Comparison of ENCODE assay signal across 20 cellular contexts in genomic region chr9:135488527-135488926, GRCh38. TPM values are rescaled to one million over a fixed set of nuclear protein-coding genes. Genes with fewer than 3 reads are reported as not detected.
DNase-seq lines count a peak whose midpoint lies in the region; ATAC-seq, FAIRE-seq and TF ChIP-seq lines count a peak whose summit lies in the region.
"Had no signal": no experiment of that assay in that cellular context is flagged by ENCODE, and none has a peak within 500 bp of the region (broad histone marks: within the 10 kb centered on the region; RNA-seq: fewer than 3 reads in every experiment).

No MANE protein-coding gene starts in this region.

- peaks cover 9% of the 10 kb centered on the region for H3K27me3 Mint-ChIP-seq in activated naive CD4-positive, alpha-beta T cell treated with anti-CD3 and anti-CD28 coated beads, Interleukin-2, amount 10 ng/mL, durations not matched to agents 7 days and 5 days
- peaks cover 12% of the 10 kb centered on the region for H3K27me3 Mint-ChIP-seq in activated naive CD4-positive, alpha-beta T cell treated with anti-CD3 and anti-CD28 coated beads for 36 hours (ENCODE audit: low read depth)
- peaks cover 5% of the 10 kb centered on the region for H3K27me3 Mint-ChIP-seq in glutamatergic neuron (ENCODE audit: unreplicated experiment)

- no peak for TF ChIP-seq POLR2A in K562 (conservative IDR thresholded peaks at IDR 0.05)
- no peak for TF ChIP-seq POLR2A in sigmoid colon (IDR thresholded peaks at IDR 0.05)

- H3K36me3 ChIP-seq in K562 (ENCODE audit: control insufficient read depth, insufficient read depth, low read length) (peaks cover 46% of the 10 kb centered on the region; the same call in 1 of the 3 replicates), sigmoid colon (peaks cover 5 to 61% (median 32%) of the 10 kb centered on the region in 4 donors)

- H3K79me2 ChIP-seq in K562 (ENCODE audit: control insufficient read depth, insufficient read depth, low read length) = no peaks in the 10 kb centered on the region

- H3K9ac ChIP-seq in K562 (ENCODE audit: insufficient read depth in 1 of 2, low read depth in 2 of 2, low read length in 2 of 2) = no peak overlapping the region; a peak in 1 of 4 replicates
- H3K9ac ChIP-seq: BLaER1, GM23248 had no signal

- no peaks in the 10 kb centered on the region for H4K20me1 ChIP-seq in K562 (replicated peaks; ENCODE audit: control insufficient read depth, insufficient read depth, low read length)

- H2AFZ ChIP-seq in K562 (ENCODE audit: low read depth, low read length) = no peak overlapping the region
- H2AFZ ChIP-seq: GM23248 had no signal

- TF ChIP-seq RAD21 in K562 (CRISPR knock-in tag; conservative IDR thresholded peaks at IDR 0.05 in 1 of 2, IDR thresholded peaks at IDR 0.05 in 1 of 2) = no peak

- H3K4me1 ChIP-seq in K562 (replicated peaks in 1 of 2; ENCODE audit: control insufficient read depth in 2 of 2, insufficient read depth in 2 of 2, low read length in 2 of 2) = peaks cover 2 to 15% of the 10 kb centered on the region in 2 experiments; a peak in 2 of 5 replicates
- no peaks in the 10 kb centered on the region for H3K4me1 ChIP-seq in sigmoid colon
- H3K4me1 ChIP-seq: HAP-1 had no signal

- H3K9me3 ChIP-seq in K562 (replicated peaks; ENCODE audit: control insufficient read depth, insufficient read depth, low read depth, low read length) (no peaks in the 10 kb centered on the region), sigmoid colon (no peaks in the 10 kb centered on the region)
- H3K9me3 ChIP-seq: A549, BLaER1, HAP-1 had no signal

- H3K4me2 ChIP-seq in K562 (ENCODE audit: insufficient read depth, low read length) = no peak overlapping the region
- H3K4me2 ChIP-seq: A549, BLaER1 had no signal

- H3K4me3 Mint-ChIP-seq in activated naive CD4-positive, alpha-beta T cell treated with anti-CD3 and anti-CD28 coated beads, Interleukin-2, amount 10 ng/mL, durations not matched to agents 7 days and 5 days = no peak overlapping the region
- H3K4me3 Mint-ChIP-seq in activated naive CD4-positive, alpha-beta T cell treated with anti-CD3 and anti-CD28 coated beads for 36 hours = no peak overlapping the region
- peak overlapping the region; percentile 6 for H3K4me3 Mint-ChIP-seq in glutamatergic neuron (ENCODE audit: unreplicated experiment)
- H3K4me3 Mint-ChIP-seq: CD14-positive monocyte; CD4-positive, alpha-beta memory T cell had no signal

- no peak for FAIRE-seq in K562 (lab: Jason Lieb, UNC)
- FAIRE-seq: A549 had no signal

- intact Hi-C loops in activated naive CD4-positive, alpha-beta T cell treated with anti-CD3 and anti-CD28 coated beads for 36 hours (cut with micrococcal nuclease) = no loop called here
- intact Hi-C loops in K562 (cut with micrococcal nuclease) = no loop called here
- intact Hi-C loops in sigmoid colon (cut with DNase I) = no loop called here

- in situ Hi-C loops in K562 (cut with MboI) = no loop called here

- ATAC-seq in K562 = no peak
- no peak for ATAC-seq in GM19397 (IDR thresholded peaks at IDR 0.05; ENCODE audit: unreplicated experiment)

- WGBS in K562 (ENCODE audit: insufficient coverage, low coverage, missing lambda C conversion rate) = 86% methylated on average over 16 of the region's 17 CpGs
- 93 to 94% methylated on average over 17 of the region's 17 CpGs for WGBS in sigmoid colon, 2 donors

- TF ChIP-seq CTCF in K562 (IDR thresholded peaks at IDR 0.05 in 2 of 3, conservative IDR thresholded peaks at IDR 0.05 in 1 of 3; ENCODE audit: insufficient read depth in 2 of 3, low read depth in 1 of 3, low read length in 3 of 3) (no peak), glutamatergic neuron (IDR thresholded peaks at IDR 0.05; ENCODE audit: partially characterized antibody, unreplicated experiment) (no peak), sigmoid colon (IDR thresholded peaks at IDR 0.05) (no peak)

- no peaks in the 10 kb centered on the region for H3K4me1 Mint-ChIP-seq in activated naive CD4-positive, alpha-beta T cell treated with anti-CD3 and anti-CD28 coated beads, Interleukin-2, amount 10 ng/mL, durations not matched to agents 7 days and 5 days
- H3K4me1 Mint-ChIP-seq in activated naive CD4-positive, alpha-beta T cell treated with anti-CD3 and anti-CD28 coated beads for 36 hours (ENCODE audit: low read depth) = no peaks in the 10 kb centered on the region
- peaks cover 15% of the 10 kb centered on the region for H3K4me1 Mint-ChIP-seq in glutamatergic neuron (ENCODE audit: low read depth, unreplicated experiment)
- H3K4me1 Mint-ChIP-seq: CD14-positive monocyte; CD4-positive, alpha-beta memory T cell had no signal

- H3K9me3 Mint-ChIP-seq in activated naive CD4-positive, alpha-beta T cell treated with anti-CD3 and anti-CD28 coated beads, Interleukin-2, amount 10 ng/mL, durations not matched to agents 7 days and 5 days = no peaks in the 10 kb centered on the region
- H3K9me3 Mint-ChIP-seq in activated naive CD4-positive, alpha-beta T cell treated with anti-CD3 and anti-CD28 coated beads for 36 hours = no peaks in the 10 kb centered on the region
- peaks cover 2% of the 10 kb centered on the region for H3K9me3 Mint-ChIP-seq in glutamatergic neuron (ENCODE audit: unreplicated experiment)
- H3K9me3 Mint-ChIP-seq: CD14-positive monocyte; CD4-positive, alpha-beta memory T cell had no signal

- H3K9me1 ChIP-seq in K562 (ENCODE audit: control insufficient read depth, insufficient read depth, low read length) = no peaks in the 10 kb centered on the region

- H3K27me3 ChIP-seq in K562 (ENCODE audit: control insufficient read depth in 2 of 2, insufficient read depth in 2 of 2, low read length in 2 of 2) = no peaks in the 10 kb centered on the region
- no peaks in the 10 kb centered on the region for H3K27me3 ChIP-seq in sigmoid colon
- H3K27me3 ChIP-seq: BLaER1 had no signal

- no peaks in the 10 kb centered on the region for H3K36me3 Mint-ChIP-seq in activated naive CD4-positive, alpha-beta T cell treated with anti-CD3 and anti-CD28 coated beads, Interleukin-2, amount 10 ng/mL, durations not matched to agents 7 days and 5 days
- no peaks in the 10 kb centered on the region for H3K36me3 Mint-ChIP-seq in activated naive CD4-positive, alpha-beta T cell treated with anti-CD3 and anti-CD28 coated beads for 36 hours (ENCODE audit: low read depth)
- H3K36me3 Mint-ChIP-seq in glutamatergic neuron (ENCODE audit: unreplicated experiment) = no peaks in the 10 kb centered on the region
- H3K36me3 Mint-ChIP-seq: CD4-positive, alpha-beta memory T cell had no signal

- peak; percentile 12 for DNase-seq in activated naive CD4-positive, alpha-beta T cell treated with anti-CD3 and anti-CD28 coated beads, Interleukin-2, amount 10 ng/mL, durations not matched to agents 7 days and 5 days
- DNase-seq in activated naive CD4-positive, alpha-beta T cell treated with anti-CD3 and anti-CD28 coated beads for 36 hours = no peak
- no peak for DNase-seq in K562 (ENCODE audit: extremely low read depth in 1 of 4, low spot score in 3 of 4)
- peak; percentile 23 for DNase-seq in glutamatergic neuron
- DNase-seq in sigmoid colon = peak; percentile 37
- DNase-seq in SHP77 (lab: John Stamatoyannopoulos, UW) = no peak
- no peak for DNase-seq in NCI-H1436 (lab: John Stamatoyannopoulos, UW)
- DNase-seq: Calu3; CD4-positive, alpha-beta memory T cell; DMS79 treated with DMSO at 0.1 percent for 48 hours; GF-D8; GM23248 had no signal

- no peak for TF ChIP-seq EP300 in K562 (IDR thresholded peaks at IDR 0.05; ENCODE audit: low read length)
- no peak for TF ChIP-seq EP300 in sigmoid colon (IDR thresholded peaks at IDR 0.05)

- H3K27ac ChIP-seq in K562 (ENCODE audit: extremely low read depth, low read depth, low read length) (no peak overlapping the region), sigmoid colon (no peak overlapping the region)
- H3K27ac ChIP-seq: 22Rv1, A549, BLaER1, GM23248 had no signal

- POLR2A ChIA-PET in K562 (lab: Yijun Ruan, JAX) = interaction anchor here (0.6 to 1.2 kb wide), 3 partner anchors 12 to 86 kb away, joined by 3 to 5 read pairs (median 4); no protein-coding TSS in a partner anchor

- TSS peak; percentile 27 for BruUV-seq in K562 (replicated peaks; lab: Mats Ljungman, UMichigan)

- H3K4me3 ChIP-seq in K562 (no peak overlapping the region), sigmoid colon (no peak overlapping the region)
- H3K4me3 ChIP-seq: A549, BLaER1, GM23248, HAP-1 had no signal

- CTCF ChIA-PET in activated naive CD4-positive, alpha-beta T cell treated with anti-CD3 and anti-CD28 coated beads, Interleukin-2, amount 10 ng/mL, durations not matched to agents 7 days and 5 days (lab: Charles Lee) = no interaction called here
- CTCF ChIA-PET in activated naive CD4-positive, alpha-beta T cell treated with anti-CD3 and anti-CD28 coated beads for 36 hours (lab: Charles Lee) = no interaction called here
- CTCF ChIA-PET in K562 (lab: Yijun Ruan, JAX; ENCODE audit: low intra/inter-chr PET ratio) = no interaction called here

- H3K27ac Mint-ChIP-seq in activated naive CD4-positive, alpha-beta T cell treated with anti-CD3 and anti-CD28 coated beads, Interleukin-2, amount 10 ng/mL, durations not matched to agents 7 days and 5 days = no peak overlapping the region
- no peak overlapping the region for H3K27ac Mint-ChIP-seq in activated naive CD4-positive, alpha-beta T cell treated with anti-CD3 and anti-CD28 coated beads for 36 hours
- H3K27ac Mint-ChIP-seq in glutamatergic neuron (ENCODE audit: unreplicated experiment) = peak overlapping the region; percentile 12
- H3K27ac Mint-ChIP-seq: CD14-positive monocyte; CD4-positive, alpha-beta memory T cell had no signal

RNA-seq across cellular contexts. Expression of gene PPP1R26, which starts 8.9 kb away (rescaled TPM):
- total RNA-seq in activated naive CD4-positive, alpha-beta T cell treated with anti-CD3 and anti-CD28 coated beads for 36 hours = under 1 TPM; 0.29 to 0.32 TPM
- total RNA-seq in K562 (2011; cell fraction: chromatin; rRNA removed; ENCODE audit: low replicate concordance) = 19.1 and 41.6 TPM in 2 replicates
- total RNA-seq in K562 (2011; cell fraction: nucleolus; rRNA removed) = 25.8 and 36.4 TPM in 2 replicates
- total RNA-seq in K562 (2011; cell fraction: nucleoplasm; rRNA removed) = 20.5 and 21.5 TPM in 2 replicates
- total RNA-seq in K562 (2014; rRNA removed) (25.1 and 29.6 TPM in 2 replicates), K562 (2014; rRNA removed; fragmentation: Illumina TruSeq; extraction: Trizol) (8.1 and 11.3 TPM in 2 replicates), K562 (2015; rRNA removed; fragmentation: Illumina TruSeq; extraction: Trizol) (18.2 and 19.4 TPM in 2 replicates), K562 (2021) (23.6 and 26.8 TPM in 2 replicates), glutamatergic neuron (ENCODE audit: unreplicated experiment) (22.2 TPM), sigmoid colon (10 to 100 TPM in 1 of 4 donors, 1 to 10 TPM in 3; 8.8 to 12.7 (median 9.8) TPM)
- polyA plus RNA-seq in K562 (2011; rRNA removed) (8.6 and 9.3 TPM in 2 replicates), K562 (2014; fragmentation: Illumina TruSeq; extraction: Trizol) (8.0 and 12.4 TPM in 2 replicates), K562 (2014; fragmentation: Nextera tagmentation; extraction: Ambion mirVana) (under 1 TPM; 0.77 to 0.89 TPM), K562 (2014; rRNA removed) (15.0 and 15.6 TPM in 2 replicates), sigmoid colon (10 to 100 TPM in 1 of 3 donors, 1 to 10 TPM in 2; 4.8 to 10.9 (median 5.3) TPM)
- polyA plus RNA-seq in K562 (2011; cell fraction: cytosol; rRNA removed) = 9.9 and 15.5 TPM in 2 replicates
- polyA plus RNA-seq in K562 (2011; cell fraction: nucleus; rRNA removed) = 18.4 and 32.2 TPM in 2 replicates
- 19.0 and 28.0 TPM in 2 replicates for polyA plus RNA-seq in K562 (2012)
- polyA minus RNA-seq in K562 (2011; rRNA and poly(A)+ RNA removed) = 10.1 and 23.5 TPM in 2 replicates
- 16.4 and 18.4 TPM in 2 replicates for polyA minus RNA-seq in K562 (2011; cell fraction: cytosol; rRNA and poly(A)+ RNA removed)
- 7.4 and 8.1 TPM in 2 replicates for polyA minus RNA-seq in K562 (2011; cell fraction: nucleus; rRNA and poly(A)+ RNA removed)

RNA-seq across cellular contexts. Expression of gene MRPS2, which starts 12.0 kb away (rescaled TPM):
- 10 to 100 TPM; 36.9 to 40.7 TPM for total RNA-seq in activated naive CD4-positive, alpha-beta T cell treated with anti-CD3 and anti-CD28 coated beads for 36 hours
- 22.8 and 99.4 TPM in 2 replicates for total RNA-seq in K562 (2011; cell fraction: chromatin; rRNA removed; ENCODE audit: low replicate concordance)
- total RNA-seq in K562 (2011; cell fraction: nucleolus; rRNA removed) = 83.4 and 87.4 TPM in 2 replicates
- 44.5 and 53.2 TPM in 2 replicates for total RNA-seq in K562 (2011; cell fraction: nucleoplasm; rRNA removed)
- total RNA-seq in K562 (2014; rRNA removed) (120 and 168 TPM in 2 replicates), K562 (2014; rRNA removed; fragmentation: Illumina TruSeq; extraction: Trizol) (27.3 and 39.7 TPM in 2 replicates), K562 (2015; rRNA removed; fragmentation: Illumina TruSeq; extraction: Trizol) (73.9 and 75.9 TPM in 2 replicates), K562 (2021) (106 and 110 TPM in 2 replicates), glutamatergic neuron (ENCODE audit: unreplicated experiment) (30.7 TPM), sigmoid colon (10 to 100 TPM; 30.0 to 38.0 (median 36.4) TPM)
- polyA plus RNA-seq in K562 (2011; rRNA removed) (81.3 and 135 TPM in 2 replicates), K562 (2014; fragmentation: Illumina TruSeq; extraction: Trizol) (167 and 221 TPM in 2 replicates), K562 (2014; fragmentation: Nextera tagmentation; extraction: Ambion mirVana) (10 to 100 TPM in 1 of 2 experiments, 1 to 10 TPM in 1; 8.0 to 10.9 TPM), K562 (2014; rRNA removed) (128 and 133 TPM in 2 replicates), sigmoid colon (10 to 100 TPM; 36.5 to 61.6 (median 37.8) TPM)
- polyA plus RNA-seq in K562 (2011; cell fraction: cytosol; rRNA removed) = 412 and 778 TPM in 2 replicates
- 169 and 254 TPM in 2 replicates for polyA plus RNA-seq in K562 (2011; cell fraction: nucleus; rRNA removed)
- polyA plus RNA-seq in K562 (2012) = 119 and 130 TPM in 2 replicates
- 77.8 and 115 TPM in 2 replicates for polyA minus RNA-seq in K562 (2011; rRNA and poly(A)+ RNA removed)
- polyA minus RNA-seq in K562 (2011; cell fraction: cytosol; rRNA and poly(A)+ RNA removed) = 140 and 152 TPM in 2 replicates
- polyA minus RNA-seq in K562 (2011; cell fraction: nucleus; rRNA and poly(A)+ RNA removed) = 44.6 and 49.4 TPM in 2 replicates

RNA-seq across cellular contexts. Expression of gene LCN1, which starts 32.7 kb away (rescaled TPM):
- under 1 TPM in 1 of 2 experiments, not detected in 1; 0.29 TPM for total RNA-seq in activated naive CD4-positive, alpha-beta T cell treated with anti-CD3 and anti-CD28 coated beads for 36 hours
- total RNA-seq in K562 (2011; cell fraction: chromatin; rRNA removed; ENCODE audit: low replicate concordance) = not detected in 2 replicates
- not detected in 2 replicates for total RNA-seq in K562 (2011; cell fraction: nucleolus; rRNA removed)
- total RNA-seq in K562 (2011; cell fraction: nucleoplasm; rRNA removed) = not detected in 2 replicates
- not detected in 2 replicates for total RNA-seq in K562 (2014; rRNA removed)
- not detected in 2 replicates for total RNA-seq in K562 (2014; rRNA removed; fragmentation: Illumina TruSeq; extraction: Trizol)
- not detected in 2 replicates for total RNA-seq in K562 (2015; rRNA removed; fragmentation: Illumina TruSeq; extraction: Trizol)
- total RNA-seq in K562 (2021) = not detected in 2 replicates
- polyA plus RNA-seq in K562 (2011; rRNA removed) = not detected in 2 replicates
- polyA plus RNA-seq in K562 (2011; cell fraction: cytosol; rRNA removed) = not detected in 2 replicates
- polyA plus RNA-seq in K562 (2011; cell fraction: nucleus; rRNA removed) = not detected in 2 replicates
- polyA plus RNA-seq in K562 (2012) = not detected in 2 replicates
- not detected in 2 replicates for polyA plus RNA-seq in K562 (2014; fragmentation: Illumina TruSeq; extraction: Trizol)
- polyA plus RNA-seq in K562 (2014; fragmentation: Nextera tagmentation; extraction: Ambion mirVana) = not detected
- polyA plus RNA-seq in K562 (2014; rRNA removed) = not detected in 2 replicates
- not detected in 2 replicates for polyA minus RNA-seq in K562 (2011; rRNA and poly(A)+ RNA removed)
- not detected in 2 replicates for polyA minus RNA-seq in K562 (2011; cell fraction: cytosol; rRNA and poly(A)+ RNA removed)
- not detected in 2 replicates for polyA minus RNA-seq in K562 (2011; cell fraction: nucleus; rRNA and poly(A)+ RNA removed)
- not detected for total RNA-seq in glutamatergic neuron (ENCODE audit: unreplicated experiment)
- not detected for total RNA-seq in sigmoid colon
- polyA plus RNA-seq in sigmoid colon = under 1 TPM in 1 of 3 donors, not detected in 2; 0.10 TPM
- total RNA-seq: Calu3; CD4-positive, alpha-beta memory T cell; GM23248; H4 had no signal
- polyA plus RNA-seq: A549; AG04450; CD14-positive monocyte; CD4-positive, alpha-beta memory T cell; GM23248 had no signal

RNA-seq across cellular contexts. Expression of gene OBP2A, which starts 57.4 kb away (rescaled TPM):
- not detected for total RNA-seq in activated naive CD4-positive, alpha-beta T cell treated with anti-CD3 and anti-CD28 coated beads for 36 hours
- total RNA-seq in K562 (2011; cell fraction: chromatin; rRNA removed; ENCODE audit: low replicate concordance) = not detected in 2 replicates
- not detected in 2 replicates for total RNA-seq in K562 (2011; cell fraction: nucleolus; rRNA removed)
- total RNA-seq in K562 (2011; cell fraction: nucleoplasm; rRNA removed) = not detected in 2 replicates
- total RNA-seq in K562 (2014; rRNA removed) (not detected in 2 replicates), K562 (2014; rRNA removed; fragmentation: Illumina TruSeq; extraction: Trizol) (not detected in 2 replicates), K562 (2015; rRNA removed; fragmentation: Illumina TruSeq; extraction: Trizol) (not detected in 2 replicates), K562 (2021) (not detected in 2 replicates), glutamatergic neuron (ENCODE audit: unreplicated experiment) (not detected), sigmoid colon (not detected)
- polyA plus RNA-seq in K562 (2011; rRNA removed) (not detected in 2 replicates), K562 (2014; fragmentation: Illumina TruSeq; extraction: Trizol) (not detected in 2 replicates), K562 (2014; fragmentation: Nextera tagmentation; extraction: Ambion mirVana) (not detected), K562 (2014; rRNA removed) (not detected in 2 replicates), sigmoid colon (not detected)
- polyA plus RNA-seq in K562 (2011; cell fraction: cytosol; rRNA removed) = not detected in 2 replicates
- polyA plus RNA-seq in K562 (2011; cell fraction: nucleus; rRNA removed) = not detected in 2 replicates
- polyA plus RNA-seq in K562 (2012) = not detected in 2 replicates
- not detected in 2 replicates for polyA minus RNA-seq in K562 (2011; rRNA and poly(A)+ RNA removed)
- polyA minus RNA-seq in K562 (2011; cell fraction: cytosol; rRNA and poly(A)+ RNA removed) = not detected in 2 replicates
- polyA minus RNA-seq in K562 (2011; cell fraction: nucleus; rRNA and poly(A)+ RNA removed) = not detected in 2 replicates
- total RNA-seq: Calu3; CD4-positive, alpha-beta memory T cell; GM23248; H4 had no signal
- polyA plus RNA-seq: A549; AG04450; CD14-positive monocyte; CD4-positive, alpha-beta memory T cell; GM23248 had no signal

Comparison
In these comparisons a context has a peak if more than half of its experiments do, and no peak if none do; other contexts are left out.
1. DNase-seq: peak in activated naive CD4-positive, alpha-beta T cell treated with anti-CD3 and anti-CD28 coated beads, Interleukin-2, amount 10 ng/mL, durations not matched to agents 7 days and 5 days (single experiment), glutamatergic neuron (single experiment) and sigmoid colon (single experiment); none in activated naive CD4-positive, alpha-beta T cell treated with anti-CD3 and anti-CD28 coated beads for 36 hours (single experiment), K562 (0 of 4), SHP77 (0 of 2) and NCI-H1436 (single experiment).
2. RNA of gene PPP1R26, which starts 8.9 kb away (total RNA-seq): 8.1 to 41.6 TPM in K562, 22.2 TPM in glutamatergic neuron (single experiment) and 8.8 to 12.7 TPM in sigmoid colon; 0.29 to 0.32 TPM in activated naive CD4-positive, alpha-beta T cell treated with anti-CD3 and anti-CD28 coated beads for 36 hours; every median in the first group is over 4 times any median in the second.